19 cellular contexts compared by ENCODE assay signal in genomic region chr11:108269583-108269982, GRCh38. TPM values are rescaled to one million over a fixed set of nuclear protein-coding genes. Genes with fewer than 3 reads are reported as not detected.
DNase-seq lines count a peak whose midpoint lies in the region; ATAC-seq and TF ChIP-seq lines count a peak whose summit lies in the region.
"Had no signal": no experiment of that assay in that cellular context is flagged by ENCODE, and none has a peak within 500 bp of the region (broad histone marks: within the 10 kb centered on the region; RNA-seq: fewer than 3 reads in every experiment).

No MANE protein-coding gene starts in this region.

- no peak overlapping the region for H3K27ac ChIP-seq in thyroid gland
- no peak overlapping the region for H3K27ac ChIP-seq in ovary
- H3K27ac ChIP-seq: PC-9 had no signal

- ATAC-seq in activated naive CD8-positive, alpha-beta T cell treated with anti-CD3 and anti-CD28 coated beads, Interleukin-2, amount 50 U/mL, for 24 hours = peak; percentile 85
- no peak for ATAC-seq in naive thymus-derived CD8-positive, alpha-beta T cell
- ATAC-seq in stimulated activated naive CD8-positive, alpha-beta T cell treated with anti-CD3 and anti-CD28 coated beads, Interleukin-15, amount 100 ng/mL, for 72 hours = peak; percentile 92
- no peak for ATAC-seq in GM19463 (IDR thresholded peaks at IDR 0.05; ENCODE audit: unreplicated experiment)

- H3K4me3 ChIP-seq in thyroid gland (replicated peaks in 1 of 3) (no peak overlapping the region), ovary (no peak overlapping the region)
- H3K4me3 ChIP-seq: PC-9 had no signal

- peaks cover 40% of the 10 kb centered on the region for H3K4me1 Mint-ChIP-seq in activated naive CD4-positive, alpha-beta T cell treated with anti-CD3 and anti-CD28 coated beads, Interleukin-2, amount 50 U/mL, for 24 hours
- peaks cover 2% of the 10 kb centered on the region for H3K4me1 Mint-ChIP-seq in activated naive CD4-positive, alpha-beta T cell treated with anti-CD3 and anti-CD28 coated beads, Interleukin-2, amount 10 ng/mL, durations not matched to agents 7 days and 5 days
- H3K4me1 Mint-ChIP-seq in activated naive CD8-positive, alpha-beta T cell treated with anti-CD3 and anti-CD28 coated beads, Interleukin-2, amount 50 U/mL, for 24 hours = peaks cover 33% of the 10 kb centered on the region
- H3K4me1 Mint-ChIP-seq in naive thymus-derived CD8-positive, alpha-beta T cell = peaks cover 23 to 40% (median 33%) of the 10 kb centered on the region in 4 donors
- peaks cover 36% of the 10 kb centered on the region for H3K4me1 Mint-ChIP-seq in stimulated activated naive CD8-positive, alpha-beta T cell treated with anti-CD3 and anti-CD28 coated beads, Interleukin-15, amount 100 ng/mL, for 72 hours

- H3K36me3 Mint-ChIP-seq in activated naive CD4-positive, alpha-beta T cell treated with anti-CD3 and anti-CD28 coated beads, Interleukin-2, amount 50 U/mL, for 24 hours = peaks cover 35% of the 10 kb centered on the region
- peaks cover 59% of the 10 kb centered on the region for H3K36me3 Mint-ChIP-seq in activated naive CD4-positive, alpha-beta T cell treated with anti-CD3 and anti-CD28 coated beads, Interleukin-2, amount 10 ng/mL, durations not matched to agents 7 days and 5 days
- H3K36me3 Mint-ChIP-seq in activated naive CD8-positive, alpha-beta T cell treated with anti-CD3 and anti-CD28 coated beads, Interleukin-2, amount 50 U/mL, for 24 hours (ENCODE audit: low read depth) = peaks cover 54% of the 10 kb centered on the region
- peaks cover 11 to 74% (median 49%) of the 10 kb centered on the region in 3 donors for H3K36me3 Mint-ChIP-seq in naive thymus-derived CD8-positive, alpha-beta T cell

- no peak for TF ChIP-seq EP300 in ovary (IDR thresholded peaks at IDR 0.05)

- intact Hi-C loops in thyroid gland (cut with DNase I) (no loop called here), ovary (cut with DNase I) (no loop called here)

- no peaks in the 10 kb centered on the region for H3K9me3 ChIP-seq in thyroid gland
- H3K9me3 ChIP-seq in ovary = no peaks in the 10 kb centered on the region

- DNase-seq in activated naive CD4-positive, alpha-beta T cell treated with anti-CD3 and anti-CD28 coated beads, Interleukin-2, amount 10 ng/mL, durations not matched to agents 7 days and 5 days = no peak
- DNase-seq in activated naive CD8-positive, alpha-beta T cell treated with anti-CD3 and anti-CD28 coated beads, Interleukin-2, amount 50 U/mL, for 24 hours = no peak
- no peak for DNase-seq in naive thymus-derived CD8-positive, alpha-beta T cell
- peak in 1 of 2 donors; percentile 35 for DNase-seq in stimulated activated naive CD8-positive, alpha-beta T cell treated with anti-CD3 and anti-CD28 coated beads, Interleukin-15, amount 100 ng/mL, for 72 hours
- DNase-seq in thyroid gland (no peak), ovary (no peak)
- DNase-seq: AML-193, DMS 273 treated with DMSO at 0.1 percent for 48 hours, EL, H7, IMR-90, Kasumi-1, NCI-H1105 treated with DMSO at 0.1 percent for 48 hours, NCI-H187, NCI-H446, NCI-H774 had no signal

- CTCF ChIA-PET in activated naive CD4-positive, alpha-beta T cell treated with anti-CD3 and anti-CD28 coated beads, Interleukin-2, amount 10 ng/mL, durations not matched to agents 7 days and 5 days (lab: Charles Lee) = no interaction called here

- no peak for TF ChIP-seq CTCF in thyroid gland (IDR thresholded peaks at IDR 0.05)
- no peak for TF ChIP-seq CTCF in ovary (IDR thresholded peaks at IDR 0.05)

- no peak overlapping the region for H3K4me3 Mint-ChIP-seq in activated naive CD4-positive, alpha-beta T cell treated with anti-CD3 and anti-CD28 coated beads, Interleukin-2, amount 50 U/mL, for 24 hours
- no peak overlapping the region for H3K4me3 Mint-ChIP-seq in activated naive CD4-positive, alpha-beta T cell treated with anti-CD3 and anti-CD28 coated beads, Interleukin-2, amount 10 ng/mL, durations not matched to agents 7 days and 5 days
- H3K4me3 Mint-ChIP-seq in activated naive CD8-positive, alpha-beta T cell treated with anti-CD3 and anti-CD28 coated beads, Interleukin-2, amount 50 U/mL, for 24 hours = no peak overlapping the region
- no peak overlapping the region for H3K4me3 Mint-ChIP-seq in naive thymus-derived CD8-positive, alpha-beta T cell
- no peak overlapping the region for H3K4me3 Mint-ChIP-seq in stimulated activated naive CD8-positive, alpha-beta T cell treated with anti-CD3 and anti-CD28 coated beads, Interleukin-15, amount 100 ng/mL, for 72 hours

- H3K27me3 Mint-ChIP-seq in activated naive CD4-positive, alpha-beta T cell treated with anti-CD3 and anti-CD28 coated beads, Interleukin-2, amount 50 U/mL, for 24 hours = no peaks in the 10 kb centered on the region
- no peaks in the 10 kb centered on the region for H3K27me3 Mint-ChIP-seq in activated naive CD4-positive, alpha-beta T cell treated with anti-CD3 and anti-CD28 coated beads, Interleukin-2, amount 10 ng/mL, durations not matched to agents 7 days and 5 days
- no peaks in the 10 kb centered on the region for H3K27me3 Mint-ChIP-seq in activated naive CD8-positive, alpha-beta T cell treated with anti-CD3 and anti-CD28 coated beads, Interleukin-2, amount 50 U/mL, for 24 hours
- no peaks in the 10 kb centered on the region for H3K27me3 Mint-ChIP-seq in naive thymus-derived CD8-positive, alpha-beta T cell
- H3K27me3 Mint-ChIP-seq in stimulated activated naive CD8-positive, alpha-beta T cell treated with anti-CD3 and anti-CD28 coated beads, Interleukin-15, amount 100 ng/mL, for 72 hours = no peaks in the 10 kb centered on the region

- H3K36me3 ChIP-seq in thyroid gland (peaks cover 23 to 32% of the 10 kb centered on the region in 2 donors), ovary (no peaks in the 10 kb centered on the region)

- peaks cover 9% of the 10 kb centered on the region for H3K9me3 Mint-ChIP-seq in activated naive CD4-positive, alpha-beta T cell treated with anti-CD3 and anti-CD28 coated beads, Interleukin-2, amount 50 U/mL, for 24 hours
- H3K9me3 Mint-ChIP-seq in activated naive CD4-positive, alpha-beta T cell treated with anti-CD3 and anti-CD28 coated beads, Interleukin-2, amount 10 ng/mL, durations not matched to agents 7 days and 5 days = peaks cover 12% of the 10 kb centered on the region
- H3K9me3 Mint-ChIP-seq in activated naive CD8-positive, alpha-beta T cell treated with anti-CD3 and anti-CD28 coated beads, Interleukin-2, amount 50 U/mL, for 24 hours = peaks cover 10% of the 10 kb centered on the region
- peaks cover 7 to 16% (median 10%) of the 10 kb centered on the region in 9 donors for H3K9me3 Mint-ChIP-seq in naive thymus-derived CD8-positive, alpha-beta T cell
- H3K9me3 Mint-ChIP-seq in stimulated activated naive CD8-positive, alpha-beta T cell treated with anti-CD3 and anti-CD28 coated beads, Interleukin-15, amount 100 ng/mL, for 72 hours = peaks cover 12 to 13% of the 10 kb centered on the region in 2 donors

- H3K4me1 ChIP-seq in thyroid gland = no peaks in the 10 kb centered on the region
- no peaks in the 10 kb centered on the region for H3K4me1 ChIP-seq in ovary (ENCODE audit: insufficient read depth)

- no peaks in the 10 kb centered on the region for H3K27me3 ChIP-seq in thyroid gland
- no peaks in the 10 kb centered on the region for H3K27me3 ChIP-seq in ovary

- WGBS in thyroid gland, 2 donors = 93 to 98% methylated on average over 3 of the region's 3 CpGs
- WGBS in ovary, 3 donors = 92 to 99% (median 97%) methylated on average over 3 of the region's 3 CpGs

- peak overlapping the region; percentile 86 for H3K27ac Mint-ChIP-seq in activated naive CD4-positive, alpha-beta T cell treated with anti-CD3 and anti-CD28 coated beads, Interleukin-2, amount 50 U/mL, for 24 hours
- H3K27ac Mint-ChIP-seq in activated naive CD4-positive, alpha-beta T cell treated with anti-CD3 and anti-CD28 coated beads, Interleukin-2, amount 10 ng/mL, durations not matched to agents 7 days and 5 days = no peak overlapping the region
- peak overlapping the region; percentile 47 for H3K27ac Mint-ChIP-seq in activated naive CD8-positive, alpha-beta T cell treated with anti-CD3 and anti-CD28 coated beads, Interleukin-2, amount 50 U/mL, for 24 hours
- peak overlapping the region; percentile 1 to 85 (median 72) for H3K27ac Mint-ChIP-seq in naive thymus-derived CD8-positive, alpha-beta T cell
- H3K27ac Mint-ChIP-seq in stimulated activated naive CD8-positive, alpha-beta T cell treated with anti-CD3 and anti-CD28 coated beads, Interleukin-15, amount 100 ng/mL, for 72 hours = peak overlapping the region in 1 of 2 donors; percentile 70

- TF ChIP-seq POLR2A in thyroid gland (IDR thresholded peaks at IDR 0.05) = no peak
- TF ChIP-seq POLR2A in ovary (IDR thresholded peaks at IDR 0.05) = no peak

- POLR2A ChIA-PET in naive thymus-derived CD8-positive, alpha-beta T cell (lab: Charles Lee) = no interaction called here

RNA-seq across cellular contexts. Expression of gene ATM, which starts 46.7 kb away (rescaled TPM):
- total RNA-seq in naive thymus-derived CD8-positive, alpha-beta T cell = 100 to 1,000 TPM; 792 to 837 TPM
- 100 to 1,000 TPM; 105 to 164 (median 121) TPM for polyA plus RNA-seq in naive thymus-derived CD8-positive, alpha-beta T cell
- 100 to 1,000 TPM in 3 of 4 donors, 10 to 100 TPM in 1; 84.4 to 207 (median 137) TPM for total RNA-seq in thyroid gland
- 100 to 1,000 TPM in 1 of 7 donors, 10 to 100 TPM in 6; 55.1 to 104 (median 82.7) TPM for total RNA-seq in ovary
- polyA plus RNA-seq in ovary = 10 to 100 TPM; 29.2 to 34.5 TPM

RNA-seq across cellular contexts. Expression of gene NPAT, which starts 47.1 kb away (rescaled TPM):
- total RNA-seq in naive thymus-derived CD8-positive, alpha-beta T cell = 10 to 100 TPM; 73.9 to 75.8 TPM
- 10 to 100 TPM; 34.9 to 52.8 (median 47.0) TPM for polyA plus RNA-seq in naive thymus-derived CD8-positive, alpha-beta T cell
- total RNA-seq in thyroid gland = 10 to 100 TPM; 20.6 to 48.0 (median 27.4) TPM
- total RNA-seq in ovary = 10 to 100 TPM; 12.8 to 23.3 (median 16.6) TPM
- polyA plus RNA-seq in ovary = 1 to 10 TPM; 6.2 to 8.7 TPM

Comparison
In these comparisons a context has a peak if more than half of its experiments do, and no peak if none do; other contexts are left out.
1. ATAC-seq: peak in activated naive CD8-positive, alpha-beta T cell treated with anti-CD3 and anti-CD28 coated beads, Interleukin-2, amount 50 U/mL, for 24 hours (single experiment) and stimulated activated naive CD8-positive, alpha-beta T cell treated with anti-CD3 and anti-CD28 coated beads, Interleukin-15, amount 100 ng/mL, for 72 hours (single experiment); none in naive thymus-derived CD8-positive, alpha-beta T cell (0 of 2) and GM19463 (single experiment).